ENCODE assay signal across 12 cellular contexts in genomic region chr2:128279786-128280701, GRCh38. TPM values are rescaled to one million over a fixed set of nuclear protein-coding genes. Genes with fewer than 3 reads are reported as not detected.
DNase-seq lines count a peak whose midpoint lies in the region; ATAC-seq and TF ChIP-seq lines count a peak whose summit lies in the region.
"Had no signal": no experiment of that assay in that cellular context is flagged by ENCODE, and none has a peak within 500 bp of the region (broad histone marks: within the 10 kb centered on the region; RNA-seq: fewer than 3 reads in every experiment).

No MANE protein-coding gene starts in this region.

- DNase-seq in GDM1 (lab: John Stamatoyannopoulos, UW) (peak; percentile 78), Peyer's patch (peak in 2 of 3 donors; percentile 47 to 49), left ventricle myocardium superior (peak; percentile 58), pons (ENCODE audit: low spot score) (peak; percentile 56), HPDE6-E6E7 (ENCODE audit: extremely low spot score) (no peak), AG08396 (ENCODE audit: low spot score) (no peak)
- no peak for DNase-seq in stimulated activated CD8-positive, alpha-beta memory T cell treated with anti-CD3 and anti-CD28 coated beads, Interleukin-4, amount 100 ng/mL, for 48 hours
- no peak for DNase-seq in effector CD4-positive, alpha-beta T cell
- DNase-seq: effector CD8-positive, alpha-beta T cell; NCI-H1436 treated with DMSO at 0.1 percent for 48 hours; NK-92 treated with Interleukin-12 subunit alpha and Interleukin-12 subunit beta, amount 100 ng/mL, for 24 hours had no signal

- TF ChIP-seq CTCF in Peyer's patch (IDR thresholded peaks at IDR 0.05) = no peak

- H3K36me3 ChIP-seq in Peyer's patch = peaks cover 0 to 6% (median 0%) of the 10 kb centered on the region in 3 donors

- peak overlapping the region in 1 of 4 donors; percentile 19 for H3K27ac ChIP-seq in Peyer's patch

- no peaks in the 10 kb centered on the region for H3K9me3 ChIP-seq in Peyer's patch
- H3K9me3 ChIP-seq: upper lobe of left lung had no signal

- H3K4me1 ChIP-seq in Peyer's patch = peaks cover 0 to 50% (median 0%) of the 10 kb centered on the region in 4 donors

- intact Hi-C loops in left ventricle myocardium superior (cut with micrococcal nuclease) = no loop called here

- H3K27me3 ChIP-seq in Peyer's patch = no peaks in the 10 kb centered on the region
- H3K27me3 ChIP-seq: upper lobe of left lung had no signal

- no peak overlapping the region for H3K4me3 ChIP-seq in Peyer's patch
- H3K4me3 ChIP-seq: upper lobe of left lung had no signal

- TF ChIP-seq POLR2A in Peyer's patch (IDR thresholded peaks at IDR 0.05) = no peak

- peak; percentile 33 for ATAC-seq in left ventricle myocardium superior

RNA-seq across cellular contexts. Expression of gene HS6ST1, which starts 38.6 kb away (rescaled TPM):
- total RNA-seq in Peyer's patch = 10 to 100 TPM; 16.5 to 52.0 (median 40.2) TPM
- total RNA-seq in left ventricle myocardium superior = 35.2 TPM

Comparison
In these comparisons a context has a peak if more than half of its experiments do, and no peak if none do; other contexts are left out.
1. DNase-seq: peak in GDM1 (single experiment), Peyer's patch (2 of 3), left ventricle myocardium superior (single experiment) and pons (single experiment); none in HPDE6-E6E7 (single experiment), stimulated activated CD8-positive, alpha-beta memory T cell treated with anti-CD3 and anti-CD28 coated beads, Interleukin-4, amount 100 ng/mL, for 48 hours (single experiment), effector CD4-positive, alpha-beta T cell (single experiment) and AG08396 (single experiment).